Comparison of ENCODE assay signal across 12 cellular contexts in genomic region chr2:25960920-25961319, GRCh38. TPM values are rescaled to one million over a fixed set of nuclear protein-coding genes. Genes with fewer than 3 reads are reported as not detected.
DNase-seq lines count a peak whose midpoint lies in the region; ATAC-seq, FAIRE-seq and TF ChIP-seq lines count a peak whose summit lies in the region.
"Had no signal": no experiment of that assay in that cellular context is flagged by ENCODE, and none has a peak within 500 bp of the region (broad histone marks: within the 10 kb centered on the region; RNA-seq: fewer than 3 reads in every experiment).

No MANE protein-coding gene starts in this region.

- intact Hi-C loops in IMR-90 (cut with micrococcal nuclease), result no loop called here
- intact Hi-C loops in kidney (cut with DNase I), result no loop called here

- H3K4me2 ChIP-seq in IMR-90 (ENCODE audit: low read depth, low read length), result no peak overlapping the region

- no peak overlapping the region for H4K5ac ChIP-seq in IMR-90 (ENCODE audit: low read depth, low read length)

- no peak overlapping the region for H3K14ac ChIP-seq in IMR-90 (replicated peaks; ENCODE audit: low read depth, low read length)

- in situ Hi-C loops in IMR-90 (cut with MboI; ENCODE audit: low sequenced_read_pairs), result loop anchor here (25.0 kb wide), 1 partner anchor 376 kb away; the partner anchor contains the start of genes ADGRF3 and SELENOI

- no peaks in the 10 kb centered on the region for H3K9me3 Mint-ChIP-seq in activated T-helper 17 cell treated with anti-CD3 and anti-CD28 coated beads, Interleukin-2, amount 50 U/mL, for 72 hours
- H3K9me3 Mint-ChIP-seq in chondrocyte (ENCODE audit: low read depth), result no peaks in the 10 kb centered on the region

- H3K36me3 Mint-ChIP-seq in activated T-helper 17 cell treated with anti-CD3 and anti-CD28 coated beads, Interleukin-2, amount 50 U/mL, for 72 hours (ENCODE audit: low read depth), result no peaks in the 10 kb centered on the region
- H3K36me3 Mint-ChIP-seq in chondrocyte (ENCODE audit: low read depth), result peaks cover 4% of the 10 kb centered on the region

- H2BK120ac ChIP-seq in IMR-90 (ENCODE audit: low read depth, low read length), result no peak overlapping the region

- no peak overlapping the region for H2BK20ac ChIP-seq in IMR-90 (ENCODE audit: low read depth, low read length)

- ATAC-seq in IMR-90 (ENCODE audit: low read depth), result peak; percentile 14; the same call in 1 of the 2 replicates
- ATAC-seq in activated T-helper 17 cell treated with anti-CD3 and anti-CD28 coated beads, Interleukin-2, amount 50 U/mL, for 72 hours (replicated peaks), result peak; percentile 62
- no peak for ATAC-seq in GM21825 (IDR thresholded peaks at IDR 0.05; ENCODE audit: unreplicated experiment)

- H2AK5ac ChIP-seq in IMR-90 (ENCODE audit: low read depth, low read length), result no peak overlapping the region

- H3K4me3 ChIP-seq in AG10803 (ENCODE audit: low read length) (no peak overlapping the region), IMR-90 (ENCODE audit: insufficient read depth, low read depth, low read length) (no peak overlapping the region), kidney (ENCODE audit: low read length in 2 of 2) (no peak overlapping the region)
- H3K4me3 ChIP-seq: SK-N-MC had no signal

- H2AFZ ChIP-seq in IMR-90 (replicated peaks; ENCODE audit: low read length, poor library complexity), result no peak overlapping the region

- H2BK5ac ChIP-seq in IMR-90 (ENCODE audit: low read depth, low read length, poor library complexity, severe bottlenecking), result no peak overlapping the region

- DNase-seq in AG10803 (ENCODE audit: low read depth) (peak; percentile 22), IMR-90 (peak; percentile 63), kidney (peak; percentile 10), SW480 (ENCODE audit: low spot score) (no peak), chondrocyte (ENCODE audit: low spot score) (no peak)
- no peak for DNase-seq in effector CD8-positive, alpha-beta T cell (lab: John Stamatoyannopoulos, UW)
- DNase-seq: activated effector memory CD4-positive, alpha-beta T cell treated with Interleukin-2 at 50 U/mL for 16 hours; DMS153 had no signal

- no peak for FAIRE-seq in kidney (lab: Jason Lieb, UNC)
- FAIRE-seq: GM19239 had no signal

- H3K18ac ChIP-seq in IMR-90 (ENCODE audit: low read depth, low read length), result no peak overlapping the region

- no peaks in the 10 kb centered on the region; the same call in 1 of the 2 replicates for H4K20me1 ChIP-seq in IMR-90 (ENCODE audit: insufficient read depth, low read length)

- H3K36me3 ChIP-seq in IMR-90 (ENCODE audit: control insufficient read depth, insufficient read depth, low read length) (peaks cover 8% of the 10 kb centered on the region; the same call in 1 of the 2 replicates), kidney (ENCODE audit: control insufficient read depth in 1 of 2, insufficient read depth in 2 of 2, low read length in 2 of 2) (no peaks in the 10 kb centered on the region)

- H3K4me1 ChIP-seq in IMR-90 (ENCODE audit: control insufficient read depth, insufficient read depth, low read length), result peaks cover 2% of the 10 kb centered on the region
- no peaks in the 10 kb centered on the region for H3K4me1 ChIP-seq in kidney (ENCODE audit: control insufficient read depth in 1 of 2, insufficient read depth in 1 of 2, low read depth in 1 of 2, low read length in 2 of 2)

- dilution Hi-C loops in IMR-90 (cut with HindIII; ENCODE audit: low sequenced_read_pairs, unreplicated experiment), result no loop called here

- H3K4ac ChIP-seq in IMR-90 (ENCODE audit: low read depth, low read length), result no peak overlapping the region

- POLR2A ChIA-PET in IMR-90 (lab: Charles Lee; ENCODE audit: unreplicated experiment), result no interaction called here

- H3K9me3 ChIP-seq in IMR-90 (ENCODE audit: control insufficient read depth, insufficient read depth, low read length) (no peaks in the 10 kb centered on the region), kidney (ENCODE audit: control insufficient read depth in 1 of 2, low read length in 2 of 2) (no peaks in the 10 kb centered on the region)

- H4K8ac ChIP-seq in IMR-90 (ENCODE audit: low read depth in 2 of 2, low read length in 2 of 2), result no peak overlapping the region

- no peak overlapping the region for H2AK9ac ChIP-seq in IMR-90 (replicated peaks; ENCODE audit: low read depth, low read length, poor library complexity)

- H3K27ac Mint-ChIP-seq in activated T-helper 17 cell treated with anti-CD3 and anti-CD28 coated beads, Interleukin-2, amount 50 U/mL, for 72 hours, result peak overlapping the region; percentile 29
- no peak overlapping the region for H3K27ac Mint-ChIP-seq in chondrocyte (ENCODE audit: unreplicated experiment)

- H3K27ac ChIP-seq in IMR-90 (ENCODE audit: insufficient read depth, low read length), result no peak overlapping the region
- H3K27ac ChIP-seq in kidney (ENCODE audit: low read depth in 2 of 2, low read length in 2 of 2), result no peak overlapping the region
- H3K27ac ChIP-seq: SK-N-MC had no signal

- no TSS peak for BruUV-seq in IMR-90 (replicated peaks; lab: Mats Ljungman, UMichigan)

- 63% methylated on average over 1 of the region's 2 CpGs; no CpG with 5 or more reads in 1 of the 2 experiments for WGBS in IMR-90 (ENCODE audit: extremely low coverage in 2 of 2, insufficient read length in 1 of 2), 2 experiments

- peaks cover 2% of the 10 kb centered on the region; the same call in 1 of the 2 replicates for H3K9me1 ChIP-seq in IMR-90 (ENCODE audit: insufficient read depth, low read length)

- no peaks in the 10 kb centered on the region for H3K27me3 Mint-ChIP-seq in activated T-helper 17 cell treated with anti-CD3 and anti-CD28 coated beads, Interleukin-2, amount 50 U/mL, for 72 hours
- H3K27me3 Mint-ChIP-seq in chondrocyte (ENCODE audit: low read depth), result no peaks in the 10 kb centered on the region

- no peak for TF ChIP-seq POLR2A in IMR-90 (IDR thresholded peaks at IDR 0.05; ENCODE audit: low read depth, low read length)

- H3K4me3 Mint-ChIP-seq in activated T-helper 17 cell treated with anti-CD3 and anti-CD28 coated beads, Interleukin-2, amount 50 U/mL, for 72 hours, result peak overlapping the region; percentile 8
- H3K4me3 Mint-ChIP-seq in chondrocyte (ENCODE audit: unreplicated experiment), result no peak overlapping the region

- no peak overlapping the region for H3K9ac ChIP-seq in IMR-90 (ENCODE audit: low read depth, low read length)
- no peak overlapping the region for H3K9ac ChIP-seq in kidney (ENCODE audit: low read length in 2 of 2)

- H3K27me3 ChIP-seq in IMR-90 (ENCODE audit: control insufficient read depth, insufficient read depth, low read length), result no peaks in the 10 kb centered on the region

- CTCF ChIA-PET in IMR-90 (lab: Yijun Ruan, JAX), result no interaction called here

- no peak overlapping the region for H3K56ac ChIP-seq in IMR-90 (ENCODE audit: extremely low read depth, insufficient read depth, low read length)

- H2BK15ac ChIP-seq in IMR-90 (ENCODE audit: low read depth, low read length), result no peak overlapping the region

- no peak overlapping the region; the same call in 1 of the 2 replicates for H3K23ac ChIP-seq in IMR-90 (ENCODE audit: low read depth, low read length)

- TF ChIP-seq CTCF in AG10803 (conservative IDR thresholded peaks at IDR 0.05; ENCODE audit: low read length) (no peak), IMR-90 (conservative IDR thresholded peaks at IDR 0.05; ENCODE audit: low read depth, low read length) (no peak), kidney (IDR thresholded peaks at IDR 0.05; ENCODE audit: borderline replicate concordance, extremely low read depth, insufficient read depth) (no peak), chondrocyte (IDR thresholded peaks at IDR 0.05) (no peak)

- no peak for TF ChIP-seq RAD21 in IMR-90 (IDR thresholded peaks at IDR 0.05; ENCODE audit: low read length)

- no peak overlapping the region for H4K91ac ChIP-seq in IMR-90 (ENCODE audit: insufficient read depth, low read depth, low read length)

- peaks cover 0 to 11% of the 10 kb centered on the region in 2 experiments; a peak in 2 of 4 replicates for H3K79me1 ChIP-seq in IMR-90 (ENCODE audit: low read depth in 1 of 2, low read length in 2 of 2)

- H3K4me1 Mint-ChIP-seq in activated T-helper 17 cell treated with anti-CD3 and anti-CD28 coated beads, Interleukin-2, amount 50 U/mL, for 72 hours, result peaks cover 11% of the 10 kb centered on the region
- peaks cover 26% of the 10 kb centered on the region for H3K4me1 Mint-ChIP-seq in chondrocyte (ENCODE audit: low read depth)

TF ChIP-seq in IMR-90, 13 proteins besides CTCF, POLR2A, EP300 and RAD21 (continues in another document):
- no peak for TF ChIP-seq MAFK (IDR thresholded peaks at IDR 0.05; ENCODE audit: low read depth, low read length)
- TF ChIP-seq BHLHE40 (IDR thresholded peaks at IDR 0.05; ENCODE audit: low read depth, low read length), result no peak
- TF ChIP-seq ELK1 (IDR thresholded peaks at IDR 0.05; ENCODE audit: borderline replicate concordance, low read depth, low read length), result no peak
- no peak for TF ChIP-seq CEBPB (IDR thresholded peaks at IDR 0.05; ENCODE audit: low read depth, low read length)
- no peak for TF ChIP-seq RCOR1 (IDR thresholded peaks at IDR 0.05; ENCODE audit: insufficient replicate concordance, low read length)
- TF ChIP-seq CHD1 (IDR thresholded peaks at IDR 0.05; ENCODE audit: low read depth, low read length), result no peak
- no peak for TF ChIP-seq FOS (IDR thresholded peaks at IDR 0.05; ENCODE audit: low read depth, low read length)

RNA-seq across cellular contexts. Expression of gene KIF3C, which starts 21.4 kb away (rescaled TPM):
- total RNA-seq in IMR-90 (2012; rRNA removed), result 8.1 and 15.4 TPM in 2 replicates
- 8.3 and 9.4 TPM in 2 replicates for polyA plus RNA-seq in IMR-90 (2012; rRNA removed)
- polyA plus RNA-seq in IMR-90 (2012; cell fraction: cytosol; rRNA removed), result 6.1 and 8.3 TPM in 2 replicates
- 6.6 and 6.9 TPM in 2 replicates for polyA plus RNA-seq in IMR-90 (2012; cell fraction: nucleus; rRNA removed; ENCODE audit: low replicate concordance)
- total RNA-seq in activated T-helper 17 cell treated with anti-CD3 and anti-CD28 coated beads, Interleukin-2, amount 50 U/mL, for 72 hours, result 1 to 10 TPM; 3.0 to 3.4 TPM
- total RNA-seq in kidney, result 4.8 TPM
- polyA plus RNA-seq in kidney (ENCODE audit: insufficient read depth, low read depth, low replicate concordance), result 1.9 TPM
- 34.4 to 38.6 TPM (median 37.3 TPM) in 3 replicates for total RNA-seq in chondrocyte

Comparison
In these comparisons a context has a peak if more than half of its experiments do, and no peak if none do; other contexts are left out.
1. DNase-seq: peak in AG10803 (single experiment), IMR-90 (single experiment) and kidney (single experiment); none in SW480 (single experiment), chondrocyte (single experiment) and effector CD8-positive, alpha-beta T cell (single experiment).